31 cellular contexts compared by ENCODE assay signal in genomic region chr11:70798296-70798695, GRCh38.
"Had no signal": no experiment of that assay in that cellular context is flagged by ENCODE, and none has a peak within 500 bp of the region (broad histone marks: within the 10 kb centered on the region; RNA-seq: fewer than 3 reads in every experiment).

No MANE protein-coding gene starts in this region.

- H3K4me3 ChIP-seq: adrenal gland, ascending aorta, cardiac muscle cell had no signal

- H3K27me3 ChIP-seq: adrenal gland, ascending aorta, cardiac muscle cell had no signal

- H3K27ac ChIP-seq: adrenal gland, ascending aorta, cardiac muscle cell, VCaP had no signal

- DNase-seq: activated B cell treated with CpG ODN at 0.5 μM for 24 hours; activated CD4-positive, alpha-beta memory T cell treated with anti-CD3 and anti-CD28 coated beads for 36 hours; activated CD4-positive, alpha-beta T cell treated with anti-CD3 and anti-CD28 coated beads for 4 hours; activated CD4-positive, alpha-beta T cell treated with anti-CD3 and anti-CD28 coated beads, Interleukin-2, amount 10 ng/mL, durations not matched to agents 24 days and 14 days; activated CD4-positive, alpha-beta T cell treated with anti-CD3 and anti-CD28 coated beads, Interleukin-2, amount 50 U/mL, for 1 hour; activated CD4-positive, alpha-beta T cell treated with anti-CD3 and anti-CD28 coated beads, Interleukin-2, amount 50 U/mL, for 4 hours; activated CD4-positive, CD25-positive, alpha-beta regulatory T cell treated with anti-CD3 and anti-CD28 coated beads, Interleukin-2, amount 50 U/mL, for 72 hours; activated CD8-positive, alpha-beta memory T cell treated with anti-CD3 and anti-CD28 coated beads for 24 hours; activated CD8-positive, alpha-beta memory T cell treated with anti-CD3 and anti-CD28 coated beads, Interleukin-2, amount 10 ng/mL, durations not matched to agents 7 days and 5 days; activated CD8-positive, alpha-beta memory T cell treated with anti-CD3 and anti-CD28 coated beads, Interleukin-2, amount 50 U/mL, for 48 hours; activated CD8-positive, alpha-beta T cell treated with anti-CD3 and anti-CD28 coated beads, Interleukin-2, amount 10 ng/mL, durations not matched to agents 7 days and 5 days; activated effector memory CD4-positive, alpha-beta T cell treated with Interleukin-2 at 50 U/mL for 16 hours; activated gamma-delta T cell; activated naive CD4-positive, alpha-beta T cell treated with anti-CD3 and anti-CD28 coated beads, Interleukin-2, amount 10 ng/mL, durations not matched to agents 7 days and 5 days; activated naive CD4-positive, alpha-beta T cell treated with Interleukin-2 at 50 U/mL for 16 hours; activated naive CD8-positive, alpha-beta T cell treated with anti-CD3 and anti-CD28 coated beads for 36 hours; activated T-cell treated with anti-CD3 and anti-CD28 coated beads, Interleukin-2, amount 50 U/mL, for 24 hours; activated T-cell treated with anti-CD3 and anti-CD28 coated beads, Interleukin-2, amount 50 U/mL, for 48 hours; adrenal gland; amniotic stem cell; caudate nucleus; cerebellar nuclear complex; SW 1271; T-helper 1 cell; T-helper 2 cell; T-helper 9 cell had no signal

- ATAC-seq: activated CD8-positive, alpha-beta memory T cell treated with anti-CD3 and anti-CD28 coated beads, Interleukin-2, amount 10 ng/mL, durations not matched to agents 7 days and 5 days; activated CD8-positive, alpha-beta T cell treated with anti-CD3 and anti-CD28 coated beads, Interleukin-2, amount 10 ng/mL, durations not matched to agents 7 days and 5 days had no signal

- FAIRE-seq: bronchial epithelial cell, TTC549 had no signal

- H3K4me1 ChIP-seq: adrenal gland, ascending aorta had no signal

- H3K36me3 ChIP-seq: adrenal gland, ascending aorta, cardiac muscle cell had no signal
